Comparison of ENCODE assay signal across 18 cellular contexts in genomic region chr14:69246331-69246730, GRCh38.
"Had no signal": no experiment of that assay in that cellular context is flagged by ENCODE, and none has a peak within 500 bp of the region (broad histone marks: within the 10 kb centered on the region; RNA-seq: fewer than 3 reads in every experiment).

No MANE protein-coding gene starts in this region.

- DNase-seq: activated CD4-positive, alpha-beta T cell treated with anti-CD3 and anti-CD28 coated beads, Interleukin-2, amount 50 U/mL, for 1 hour; activated CD4-positive, CD25-positive, alpha-beta regulatory T cell treated with anti-CD3 and anti-CD28 coated beads, Interleukin-2, amount 50 U/mL, for 72 hours; activated CD8-positive, alpha-beta memory T cell treated with anti-CD3 and anti-CD28 coated beads for 24 hours; activated CD8-positive, alpha-beta memory T cell treated with anti-CD3 and anti-CD28 coated beads, Interleukin-2, amount 50 U/mL, for 48 hours; activated effector memory CD4-positive, alpha-beta T cell treated with Interleukin-2 at 50 U/mL for 16 hours; activated naive CD4-positive, alpha-beta T cell treated with anti-CD3 and anti-CD28 coated beads, Interleukin-2, amount 50 U/mL, for 16 hours; activated T-cell treated with anti-CD3 and anti-CD28 coated beads, Interleukin-2, amount 50 U/mL, for 48 hours; cortex of kidney; heart right ventricle; left ventricle myocardium inferior; mammary epithelial cell; nephron progenitor cell; occipital lobe; retina; stimulated activated naive B cell treated with anti-CD40 and anti-IgM and Interleukin-4, amounts not matched to agents 10 μg/mL and 1 μg/mL and 100 μg/mL, for 72 hours had no signal

- H3K27ac Mint-ChIP-seq: nephron progenitor cell; stimulated activated naive B cell treated with anti-CD40 and anti-IgM and Interleukin-4, amounts not matched to agents 10 μg/mL and 1 μg/mL and 100 μg/mL, for 72 hours had no signal

- H3K4me3 Mint-ChIP-seq: nephron progenitor cell; stimulated activated naive B cell treated with anti-CD40 and anti-IgM and Interleukin-4, amounts not matched to agents 10 μg/mL and 1 μg/mL and 100 μg/mL, for 72 hours had no signal

- H3K4me3 ChIP-seq: ascending aorta, gastroesophageal sphincter, heart right ventricle, left ventricle myocardium inferior had no signal

- H3K27me3 ChIP-seq: ascending aorta, gastroesophageal sphincter, heart right ventricle had no signal

- H3K9me3 Mint-ChIP-seq: nephron progenitor cell; stimulated activated naive B cell treated with anti-CD40 and anti-IgM and Interleukin-4, amounts not matched to agents 10 μg/mL and 1 μg/mL and 100 μg/mL, for 72 hours had no signal

- ATAC-seq: esophagus mucosa; gastroesophageal sphincter; heart right ventricle; stimulated activated naive B cell treated with anti-CD40 and anti-IgM and Interleukin-4, amounts not matched to agents 10 μg/mL and 1 μg/mL and 100 μg/mL, for 72 hours had no signal

- H3K9me3 ChIP-seq: ascending aorta, gastroesophageal sphincter, heart right ventricle, left ventricle myocardium inferior had no signal
